8 cellular contexts compared by ENCODE assay signal in the genomic region with DNA sequence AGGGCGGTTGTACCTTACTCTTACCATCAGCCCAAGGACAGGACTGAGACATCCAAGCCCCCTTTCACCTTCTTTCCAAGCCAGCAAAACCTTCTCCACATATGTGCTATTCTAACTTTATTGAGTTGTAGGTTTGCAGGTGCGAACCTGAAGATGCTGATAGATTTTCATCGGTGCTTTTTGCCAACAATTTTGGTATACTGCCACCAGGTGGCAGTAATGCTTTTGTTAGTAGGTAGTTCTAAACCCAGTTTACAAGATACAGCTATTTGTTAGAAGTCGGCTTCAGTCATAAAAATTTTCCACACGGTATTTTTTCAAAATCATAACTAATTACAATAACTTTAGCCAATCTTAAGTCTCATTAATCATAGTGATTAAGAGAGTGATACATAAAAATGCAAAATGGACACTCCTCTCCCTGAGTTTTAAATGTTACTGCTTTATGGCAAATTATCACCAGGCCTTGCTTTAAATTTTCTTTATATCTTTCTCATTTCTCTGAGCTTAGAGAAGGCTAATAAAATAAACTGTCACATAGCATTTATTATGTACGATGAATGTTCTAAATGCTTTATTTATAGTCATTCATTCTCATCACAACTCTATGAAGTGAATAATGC. TPM values are rescaled to one million over a fixed set of nuclear protein-coding genes. Genes with fewer than 3 reads are reported as not detected.
DNase-seq lines count a peak whose midpoint lies in the region; ATAC-seq and TF ChIP-seq lines count a peak whose summit lies in the region.

No MANE protein-coding gene starts in this region.

- H3K4me3 ChIP-seq in BE2C (ENCODE audit: low read depth, low read length) (no peak overlapping the region), adipocyte (ENCODE audit: low read length) (no peak overlapping the region), tibial artery (no peak overlapping the region)

- H3K27me3 ChIP-seq in BE2C (no peaks in the 10 kb centered on the region; the same call in none of the 2 replicates), adipocyte (replicated peaks; ENCODE audit: control insufficient read depth, insufficient read depth, low read length) (peaks cover 17% of the 10 kb centered on the region), tibial artery (peaks cover 0 to 31% of the 10 kb centered on the region in 2 donors)

- no peak overlapping the region for H3K9ac ChIP-seq in adipocyte (ENCODE audit: low read length)

- intact Hi-C loops in tibial artery (cut with DNase I; ENCODE audit: low total_unique reads), result loop anchor here (5.0 kb wide), 1 partner anchor 33 kb away; no protein-coding TSS in a partner anchor

- H3K4me1 ChIP-seq in BE2C (no peaks in the 10 kb centered on the region), adipocyte (ENCODE audit: control insufficient read depth, insufficient read depth, low read length) (peaks cover 4% of the 10 kb centered on the region), tibial artery (no peaks in the 10 kb centered on the region)

- H3K9me3 ChIP-seq in BE2C (no peaks in the 10 kb centered on the region), adipocyte (ENCODE audit: control insufficient read depth, low read length) (no peaks in the 10 kb centered on the region), tibial artery (peaks cover 0 to 3% (median 0%) of the 10 kb centered on the region in 3 donors)

- DNase-seq in BE2C (peak; percentile 40), NCI-H526 treated with DMSO at 0.1 percent for 48 hours (lab: John Stamatoyannopoulos, UW) (peak; percentile 46), adipocyte (ENCODE audit: low read depth) (peak; percentile 74), iris pigment epithelial cell (ENCODE audit: low read depth) (peak; percentile 62), tibial artery (peak in 1 of 2 donors; percentile 52), epidermal melanocyte (ENCODE audit: insufficient read length, low spot score) (no peak)

- ATAC-seq in HG02840 (IDR thresholded peaks at IDR 0.05; ENCODE audit: low FRiP score, unreplicated experiment), result no peak

- no peaks in the 10 kb centered on the region for H3K36me3 ChIP-seq in BE2C
- H3K36me3 ChIP-seq in adipocyte (ENCODE audit: control insufficient read depth, insufficient read depth, low read length, severe bottlenecking), result no peaks in the 10 kb centered on the region
- H3K36me3 ChIP-seq in tibial artery, result no peaks in the 10 kb centered on the region

- H3K27ac ChIP-seq in tibial artery, result no peak overlapping the region

- TF ChIP-seq CTCF in BE2C (IDR thresholded peaks at IDR 0.05; ENCODE audit: low read depth, low read length) (peak; percentile 81), GM12873 (IDR thresholded peaks at IDR 0.05; ENCODE audit: insufficient read depth, low read depth, low read length, missing control alignments) (peak; percentile 70), tibial artery (IDR thresholded peaks at IDR 0.05) (peak; percentile 63 to 69)

RNA-seq across cellular contexts. Expression of gene TBC1D21, which starts 0.6 kb away (rescaled TPM):
- polyA plus RNA-seq in BE2C (2012; ENCODE audit: insufficient read depth, insufficient read length, low read depth), result not detected

RNA-seq across cellular contexts. Expression of gene LOXL1, which starts 52.3 kb away (rescaled TPM):
- polyA plus RNA-seq in BE2C (2012; ENCODE audit: insufficient read depth, insufficient read length, low read depth), result 42.5 TPM
